ENCODE assay signal across 8 cellular contexts in genomic region chr7:43648725-43649406, GRCh38.
DNase-seq lines count a peak whose midpoint lies in the region; ATAC-seq and TF ChIP-seq lines count a peak whose summit lies in the region.

No MANE protein-coding gene starts in this region.

- peak overlapping the region; percentile 70 for H3K4me3 ChIP-seq in OCI-LY3 (ENCODE audit: low read length)

- no peaks in the 10 kb centered on the region for H3K27me3 Mint-ChIP-seq in activated naive CD8-positive, alpha-beta T cell
- H3K27me3 Mint-ChIP-seq in immature natural killer cell (ENCODE audit: low read depth in 3 of 3), result peaks cover 5 to 31% (median 29%) of the 10 kb centered on the region in 3 donors

- peak overlapping the region; percentile 75 for H3K9ac ChIP-seq in OCI-LY3 (ENCODE audit: low read length)

- H3K4me3 Mint-ChIP-seq in activated naive CD8-positive, alpha-beta T cell, result peak overlapping the region; percentile 75
- H3K4me3 Mint-ChIP-seq in immature natural killer cell, result peak overlapping the region; percentile 66 to 88 (median 77)
- peak overlapping the region; percentile 57 for H3K4me3 Mint-ChIP-seq in stimulated activated effector memory CD8-positive, alpha-beta T cell treated with anti-CD3 and anti-CD28 coated beads, Interleukin-12 subunit alpha, Interleukin-12 subunit beta, amount 100 ng/mL, for 72 hours

- H3K27ac ChIP-seq in OCI-LY3 (ENCODE audit: low read length), result peak overlapping the region; percentile 97

- H3K36me3 ChIP-seq in OCI-LY3 (replicated peaks; ENCODE audit: low read depth, low read length), result peaks cover 37% of the 10 kb centered on the region

- peaks cover 75% of the 10 kb centered on the region for H3K4me1 ChIP-seq in OCI-LY3 (ENCODE audit: low read length)

- H3K36me3 Mint-ChIP-seq in activated naive CD8-positive, alpha-beta T cell, result peaks cover 24% of the 10 kb centered on the region
- H3K36me3 Mint-ChIP-seq in immature natural killer cell, result peaks cover 3 to 23% (median 16%) of the 10 kb centered on the region in 3 donors
- peaks cover 40% of the 10 kb centered on the region for H3K36me3 Mint-ChIP-seq in stimulated activated effector memory CD8-positive, alpha-beta T cell treated with anti-CD3 and anti-CD28 coated beads, Interleukin-12 subunit alpha, Interleukin-12 subunit beta, amount 100 ng/mL, for 72 hours

- no peaks in the 10 kb centered on the region for H3K27me3 ChIP-seq in OCI-LY3 (ENCODE audit: low read depth, low read length)

- DNase-seq in NCI-H2107 treated with DMSO at 0.1 percent for 48 hours (lab: John Stamatoyannopoulos, UW; ENCODE audit: unreplicated experiment) (peak; percentile 53), NCI-H2107 (lab: John Stamatoyannopoulos, UW) (no peak), immature natural killer cell (peak; percentile 88 to 90 (median 89)), left lobe of liver (ENCODE audit: low spot score) (no peak)
- peak in 1 of 2 donors; percentile 85 for DNase-seq in stimulated activated effector memory CD8-positive, alpha-beta T cell treated with anti-CD3 and anti-CD28 coated beads, Interleukin-12 subunit alpha, Interleukin-12 subunit beta, amount 100 ng/mL, for 72 hours (ENCODE audit: low spot score in 2 of 2)

- H3K9me3 ChIP-seq in OCI-LY3 (ENCODE audit: insufficient read depth, low read length), result peaks cover 5% of the 10 kb centered on the region

- H2AFZ ChIP-seq in OCI-LY3 (ENCODE audit: low read depth, low read length), result no peak overlapping the region

- peak; percentile 55 for ATAC-seq in HG02840 (IDR thresholded peaks at IDR 0.05; ENCODE audit: low FRiP score, unreplicated experiment)
- ATAC-seq in stimulated activated effector memory CD8-positive, alpha-beta T cell treated with anti-CD3 and anti-CD28 coated beads, Interleukin-12 subunit alpha, Interleukin-12 subunit beta, amount 100 ng/mL, for 72 hours, result peak; percentile 58
- ATAC-seq in left lobe of liver, result no peak

- peaks cover 96% of the 10 kb centered on the region for H3K4me1 Mint-ChIP-seq in activated naive CD8-positive, alpha-beta T cell (ENCODE audit: low read depth)
- peaks cover 0 to 98% of the 10 kb centered on the region in 2 donors for H3K4me1 Mint-ChIP-seq in immature natural killer cell
- H3K4me1 Mint-ChIP-seq in stimulated activated effector memory CD8-positive, alpha-beta T cell treated with anti-CD3 and anti-CD28 coated beads, Interleukin-12 subunit alpha, Interleukin-12 subunit beta, amount 100 ng/mL, for 72 hours, result peaks cover 88% of the 10 kb centered on the region

- H3K79me2 ChIP-seq in OCI-LY3 (ENCODE audit: low read length), result peaks cover 17% of the 10 kb centered on the region

- peaks cover 24% of the 10 kb centered on the region for H4K20me1 ChIP-seq in OCI-LY3 (ENCODE audit: insufficient read depth, low read length)

- TF ChIP-seq CTCF in OCI-LY3 (IDR thresholded peaks at IDR 0.05; ENCODE audit: low read depth, low read length), result no peak

- H3K9me3 Mint-ChIP-seq in activated naive CD8-positive, alpha-beta T cell (ENCODE audit: low read depth), result no peaks in the 10 kb centered on the region
- H3K9me3 Mint-ChIP-seq in immature natural killer cell, result no peaks in the 10 kb centered on the region
- H3K9me3 Mint-ChIP-seq in stimulated activated effector memory CD8-positive, alpha-beta T cell treated with anti-CD3 and anti-CD28 coated beads, Interleukin-12 subunit alpha, Interleukin-12 subunit beta, amount 100 ng/mL, for 72 hours, result no peaks in the 10 kb centered on the region

- peak overlapping the region; percentile 97 for H3K27ac Mint-ChIP-seq in activated naive CD8-positive, alpha-beta T cell
- peak overlapping the region; percentile 77 to 100 (median 94) for H3K27ac Mint-ChIP-seq in immature natural killer cell
- H3K27ac Mint-ChIP-seq in stimulated activated effector memory CD8-positive, alpha-beta T cell treated with anti-CD3 and anti-CD28 coated beads, Interleukin-12 subunit alpha, Interleukin-12 subunit beta, amount 100 ng/mL, for 72 hours, result peak overlapping the region; percentile 75

- peak overlapping the region; percentile 95 for H3K4me2 ChIP-seq in OCI-LY3 (ENCODE audit: low read length)

Comparison
In these comparisons a context has a peak if more than half of its experiments do, and no peak if none do; other contexts are left out.
1. DNase-seq: peak in NCI-H2107 treated with DMSO at 0.1 percent for 48 hours (single experiment) and immature natural killer cell (3 of 3); none in NCI-H2107 (single experiment) and left lobe of liver (single experiment).
2. Peak in every context shown above with its lines, with median percentiles within 50 percentile points of each other: H3K27ac Mint-ChIP-seq and H3K4me3 Mint-ChIP-seq.